Comparison of ENCODE assay signal across 32 cellular contexts in the genomic region with DNA sequence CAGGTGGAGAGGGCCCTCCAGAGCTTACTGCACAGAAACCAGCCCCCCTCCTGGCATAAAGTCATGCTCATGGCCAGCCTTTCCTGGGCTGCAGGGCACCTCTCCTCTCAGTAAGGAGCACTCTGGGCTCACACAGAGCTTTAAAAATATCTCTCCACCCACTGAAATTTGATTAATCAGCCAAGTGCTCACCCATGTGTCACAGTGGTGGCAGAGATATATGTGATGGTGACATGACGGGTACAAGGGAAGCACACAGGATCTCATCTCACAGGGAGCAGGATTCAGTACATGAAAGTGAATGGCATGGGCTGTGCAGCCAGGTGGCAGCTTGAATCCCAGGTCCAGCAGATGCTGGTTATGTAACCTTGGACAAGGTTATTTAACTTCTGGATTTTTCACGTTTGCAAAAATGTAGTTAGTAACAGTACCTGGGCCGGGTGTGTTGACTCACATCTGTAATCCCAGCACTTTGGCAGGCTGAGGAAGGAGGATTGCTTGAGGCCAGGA.
"Had no signal": no experiment of that assay in that cellular context is flagged by ENCODE, and none has a peak within 500 bp of the region (broad histone marks: within the 10 kb centered on the region; RNA-seq: fewer than 3 reads in every experiment).

No MANE protein-coding gene starts in this region.

- ATAC-seq: activated CD8-positive, alpha-beta memory T cell treated with anti-CD3 and anti-CD28 coated beads, Interleukin-2, amount 10 ng/mL, durations not matched to agents 7 days and 5 days; activated naive CD4-positive, alpha-beta T cell treated with anti-CD3 and anti-CD28 coated beads, Interleukin-2, amount 50 U/mL, for 72 hours; activated naive CD8-positive, alpha-beta T cell treated with anti-CD3 and anti-CD28 coated beads, Interleukin-2, amount 50 U/mL, for 24 hours; body of pancreas; Panc1; Right ventricle myocardium inferior; T-cell had no signal

- DNase-seq: activated B cell treated with CpG ODN at 0.5 μM for 24 hours; activated CD4-positive, alpha-beta T cell treated with anti-CD3 and anti-CD28 coated beads for 1 hour; activated CD4-positive, alpha-beta T cell treated with anti-CD3 and anti-CD28 coated beads, Interleukin-2, amount 10 ng/mL, durations not matched to agents 24 days and 14 days; activated CD4-positive, alpha-beta T cell treated with anti-CD3 and anti-CD28 coated beads, Interleukin-2, amount 50 U/mL, for 48 hours; activated CD8-positive, alpha-beta memory T cell treated with anti-CD3 and anti-CD28 coated beads, Interleukin-2, amount 10 ng/mL, durations not matched to agents 7 days and 5 days; activated effector memory CD4-positive, alpha-beta T cell treated with anti-CD3 and anti-CD28 coated beads, Interleukin-2, amount 50 U/mL, for 16 hours; activated naive CD4-positive, alpha-beta T cell treated with Interleukin-2 at 50 U/mL for 16 hours; activated naive CD8-positive, alpha-beta T cell treated with anti-CD3 and anti-CD28 coated beads, Interleukin-2, amount 50 U/mL, for 24 hours; activated T-cell treated with anti-CD3 and anti-CD28 coated beads, Interleukin-2, amount 50 U/mL, for 24 hours; amniotic stem cell; body of pancreas; KG1; NCI-H1092; NCI-H1417 treated with DMSO at 0.1 percent for 48 hours; NCI-H1694; NCI-H2029; NCI-H2107; NCI-H2171 treated with DMSO at 0.1 percent for 48 hours; NCI-H226; NCI-H526 treated with DMSO at 0.1 percent for 48 hours; NCI-H82; NK-92 treated with Interleukin-12 subunit alpha and Interleukin-12 subunit beta, amount 100 ng/mL, for 24 hours; OCI-M1; RPMI8226; T-cell; T-helper 2 cell; T1000 had no signal

- H3K27me3 ChIP-seq: ascending aorta, body of pancreas had no signal

- H3K9me3 ChIP-seq: body of pancreas had no signal

- H3K4me1 ChIP-seq: ascending aorta, body of pancreas had no signal

- H3K36me3 ChIP-seq: ascending aorta had no signal

- H3K27ac ChIP-seq: ascending aorta, body of pancreas, SK-N-MC had no signal

- H3K4me3 ChIP-seq: ascending aorta, body of pancreas, SK-N-MC had no signal
